In genomic region chr18:13726972-13727331, GRCh38 we compare ENCODE assay signal across 8 cellular contexts. TPM values are rescaled to one million over a fixed set of nuclear protein-coding genes. Genes with fewer than 3 reads are reported as not detected.
A peak's percentile ranks its signal among the peaks of the same experiment; 100 is the strongest.
DNase-seq lines count a peak whose midpoint lies in the region; ATAC-seq and TF ChIP-seq lines count a peak whose summit lies in the region.

No MANE protein-coding gene starts in this region.

- peaks cover 8% of the 10 kb centered on the region; the same call in 1 of the 2 replicates for H3K36me3 ChIP-seq in ACC112 (ENCODE audit: insufficient read depth, low read length)
- H3K36me3 ChIP-seq in SK-N-MC (ENCODE audit: insufficient read depth, low read length) = peaks cover 7% of the 10 kb centered on the region
- no peaks in the 10 kb centered on the region for H3K36me3 ChIP-seq in right lobe of liver

- H3K9me3 ChIP-seq in SK-N-MC (ENCODE audit: low read depth, low read length) (no peaks in the 10 kb centered on the region), right lobe of liver (no peaks in the 10 kb centered on the region)

- TF ChIP-seq CTCF in choroid plexus epithelial cell (conservative IDR thresholded peaks at IDR 0.05; ENCODE audit: low read depth, low read length) (no peak), right lobe of liver (IDR thresholded peaks at IDR 0.05) (no peak)

- TF ChIP-seq POLR2A in right lobe of liver (IDR thresholded peaks at IDR 0.05) = no peak

- H3K4me3 ChIP-seq in ACC112 (ENCODE audit: low read depth, low read length) (peak overlapping the region; percentile 85), SK-N-MC (peak overlapping the region; percentile 89), choroid plexus epithelial cell (ENCODE audit: low read depth, low read length) (peak overlapping the region; percentile 78), right lobe of liver (peak overlapping the region; percentile 82 to 93 (median 91))

- 0% methylated on average over 13 of the region's 30 CpGs for WGBS in right lobe of liver (ENCODE audit: insufficient coverage, low coverage, low lambda C conversion rate, missing lambda C conversion rate)

- intact Hi-C loops in right lobe of liver (cut with DNase I) = no loop called here

- H3K27me3 ChIP-seq in ACC112 (ENCODE audit: insufficient read depth, low read length) (no peaks in the 10 kb centered on the region), right lobe of liver (no peaks in the 10 kb centered on the region)

- peak overlapping the region; percentile 87 for H3K27ac ChIP-seq in ACC112 (ENCODE audit: low read depth, low read length)
- peak overlapping the region; percentile 67; the same call in 1 of the 2 replicates for H3K27ac ChIP-seq in SK-N-MC
- H3K27ac ChIP-seq in right lobe of liver = peak overlapping the region; percentile 78 to 95 (median 90)

- peak overlapping the region; percentile 87 for H3K9ac ChIP-seq in SK-N-MC (ENCODE audit: insufficient read length)

- DNase-seq in SK-N-MC (ENCODE audit: low read depth, low spot score) (no peak), choroid plexus epithelial cell (ENCODE audit: low read depth) (peak; percentile 70), right lobe of liver (peak; percentile 62 to 70 (median 63)), NCI-H510A treated with DMSO at 0.1 percent for 48 hours (lab: John Stamatoyannopoulos, UW) (no peak)
- DNase-seq in stimulated activated CD8-positive, alpha-beta memory T cell treated with anti-CD3 and anti-CD28 coated beads, Interleukin-7, amount 100 ng/mL, for 24 hours (ENCODE audit: low read depth) = peak; percentile 7

- H3K4me1 ChIP-seq in ACC112 (ENCODE audit: control insufficient read depth, insufficient read depth, low read length, unreplicated experiment) (peaks cover 17% of the 10 kb centered on the region), right lobe of liver (peaks cover 0 to 19% (median 7%) of the 10 kb centered on the region in 4 donors)

- peak overlapping the region; percentile 34 for H2AFZ ChIP-seq in ACC112 (ENCODE audit: low read length, unreplicated experiment)

- ATAC-seq in GM18519 (IDR thresholded peaks at IDR 0.05; ENCODE audit: low FRiP score, unreplicated experiment) (peak; percentile 3), HG03159 (IDR thresholded peaks at IDR 0.05; ENCODE audit: unreplicated experiment) (peak; percentile 19), right lobe of liver (peak; percentile 49 to 57 (median 52))

- H3K79me2 ChIP-seq in ACC112 (ENCODE audit: control insufficient read depth, insufficient read depth, low read length, unreplicated experiment) = peaks cover 92% of the 10 kb centered on the region

RNA-seq across cellular contexts. Expression of gene RNMT, which starts 0.5 kb away (rescaled TPM):
- 10 to 100 TPM in 1 of 6 experiments, 1 to 10 TPM in 5; 7.4 to 20.4 (median 9.0) TPM for total RNA-seq in right lobe of liver

RNA-seq across cellular contexts. Expression of gene FAM210A, which starts 0.6 kb away (rescaled TPM):
- 10 to 100 TPM in 5 of 6 experiments, 1 to 10 TPM in 1; 9.3 to 21.9 (median 11.8) TPM for total RNA-seq in right lobe of liver

Comparison
In these comparisons a context has a peak if more than half of its experiments do, and no peak if none do; other contexts are left out.
1. DNase-seq: peak in choroid plexus epithelial cell (single experiment), right lobe of liver (3 of 3) and stimulated activated CD8-positive, alpha-beta memory T cell treated with anti-CD3 and anti-CD28 coated beads, Interleukin-7, amount 100 ng/mL, for 24 hours (single experiment); none in SK-N-MC (single experiment) and NCI-H510A treated with DMSO at 0.1 percent for 48 hours (single experiment).
2. Peak in every context shown above with its lines, with median percentiles within 50 percentile points of each other: H3K27ac ChIP-seq, H3K4me3 ChIP-seq and ATAC-seq.